In genomic region chr12:47839214-47839613, GRCh38 we compare ENCODE assay signal across 22 cellular contexts. TPM values are rescaled to one million over a fixed set of nuclear protein-coding genes. Genes with fewer than 3 reads are reported as not detected.
DNase-seq lines count a peak whose midpoint lies in the region; ATAC-seq and TF ChIP-seq lines count a peak whose summit lies in the region.
"Had no signal": no experiment of that assay in that cellular context is flagged by ENCODE, and none has a peak within 500 bp of the region (broad histone marks: within the 10 kb centered on the region; RNA-seq: fewer than 3 reads in every experiment).

No MANE protein-coding gene starts in this region.

- H3K9me3 ChIP-seq in adipocyte (ENCODE audit: control insufficient read depth, low read length) (no peaks in the 10 kb centered on the region), trophoblast cell (ENCODE audit: insufficient read depth, low read depth, low read length) (no peaks in the 10 kb centered on the region)
- H3K9me3 ChIP-seq: HAP-1, ovary, right atrium auricular region, thoracic aorta had no signal

- no peaks in the 10 kb centered on the region for H3K9me3 Mint-ChIP-seq in stimulated activated naive CD8-positive, alpha-beta T cell treated with anti-CD3 and anti-CD28 coated beads, Interleukin-15, amount 100 ng/mL, for 72 hours
- H3K9me3 Mint-ChIP-seq in activated CD4-positive, alpha-beta memory T cell treated with anti-CD3 and anti-CD28 coated beads for 36 hours, result no peaks in the 10 kb centered on the region
- H3K9me3 Mint-ChIP-seq: CD14-positive monocyte; mesothelial cell of epicardium; naive thymus-derived CD8-positive, alpha-beta T cell had no signal

- H3K9ac ChIP-seq in adipocyte (ENCODE audit: low read length), result no peak overlapping the region
- no peak overlapping the region for H3K9ac ChIP-seq in trophoblast cell (ENCODE audit: low read length)

- peaks cover 10% of the 10 kb centered on the region for H3K36me3 ChIP-seq in adipocyte (ENCODE audit: control insufficient read depth, insufficient read depth, low read length, severe bottlenecking)
- H3K36me3 ChIP-seq in trophoblast cell (ENCODE audit: control insufficient read depth in 1 of 2, insufficient read depth in 2 of 2, low read length in 2 of 2), result no peaks in the 10 kb centered on the region
- H3K36me3 ChIP-seq: HAP-1, ovary, right atrium auricular region, thoracic aorta had no signal

- TF ChIP-seq POLR2A in erythroblast (IDR thresholded peaks at IDR 0.05; ENCODE audit: low read length), result no peak

- no peak overlapping the region for H3K4me3 Mint-ChIP-seq in stimulated activated naive CD8-positive, alpha-beta T cell treated with anti-CD3 and anti-CD28 coated beads, Interleukin-15, amount 100 ng/mL, for 72 hours
- no peak overlapping the region for H3K4me3 Mint-ChIP-seq in activated CD4-positive, alpha-beta memory T cell treated with anti-CD3 and anti-CD28 coated beads for 36 hours
- H3K4me3 Mint-ChIP-seq: mesothelial cell of epicardium; naive thymus-derived CD8-positive, alpha-beta T cell had no signal

- no peak overlapping the region for H2BK120ac ChIP-seq in trophoblast cell (ENCODE audit: insufficient read depth, low read length, poor library complexity)

- no peaks in the 10 kb centered on the region for H3K27me3 ChIP-seq in adipocyte (replicated peaks; ENCODE audit: control insufficient read depth, insufficient read depth, low read length)
- no peaks in the 10 kb centered on the region for H3K27me3 ChIP-seq in trophoblast cell (ENCODE audit: insufficient read depth, low read length)
- H3K27me3 ChIP-seq: ovary, right atrium auricular region had no signal

- no CpG with 5 or more reads among the region's 7 CpGs for WGBS in trophoblast cell (ENCODE audit: extremely low coverage, insufficient coverage, insufficient read length)

- peak; percentile 17 for ATAC-seq in stimulated activated naive CD8-positive, alpha-beta T cell treated with anti-CD3 and anti-CD28 coated beads, Interleukin-15, amount 100 ng/mL, for 72 hours
- ATAC-seq in stimulated activated naive CD8-positive, alpha-beta T cell treated with anti-CD3 and anti-CD28 coated beads, Interleukin-15, Interleukin-2, amounts not matched to agents 100 U/mL and 50 U/mL, for 24 hours, result no peak
- peak; percentile 1 for ATAC-seq in left colon

- H3K4ac ChIP-seq in trophoblast cell (ENCODE audit: low read depth, low read length), result no peak overlapping the region

- H3K27ac Mint-ChIP-seq in stimulated activated naive CD8-positive, alpha-beta T cell treated with anti-CD3 and anti-CD28 coated beads, Interleukin-15, amount 100 ng/mL, for 72 hours, result no peak overlapping the region
- no peak overlapping the region for H3K27ac Mint-ChIP-seq in activated CD4-positive, alpha-beta memory T cell treated with anti-CD3 and anti-CD28 coated beads for 36 hours
- H3K27ac Mint-ChIP-seq: mesothelial cell of epicardium had no signal

- peaks cover 59% of the 10 kb centered on the region for H3K4me1 Mint-ChIP-seq in stimulated activated naive CD8-positive, alpha-beta T cell treated with anti-CD3 and anti-CD28 coated beads, Interleukin-15, amount 100 ng/mL, for 72 hours
- H3K4me1 Mint-ChIP-seq in activated CD4-positive, alpha-beta memory T cell treated with anti-CD3 and anti-CD28 coated beads for 36 hours (ENCODE audit: low read depth), result peaks cover 41% of the 10 kb centered on the region

- intact Hi-C loops in left colon (cut with DNase I, micrococcal nuclease), result loop anchor here (5.0 to 10.0 kb wide), 4 partner anchors 42 to 124 kb away; no protein-coding TSS in a partner anchor
- intact Hi-C loops in activated CD4-positive, alpha-beta memory T cell treated with anti-CD3 and anti-CD28 coated beads for 36 hours (cut with micrococcal nuclease), result loop anchor here (5.0 kb wide), 1 partner anchor 82 kb away; the partner anchor contains the start of gene RAPGEF3

- H3K4me1 ChIP-seq in adipocyte (ENCODE audit: control insufficient read depth, insufficient read depth, low read length), result peaks cover 32% of the 10 kb centered on the region
- peaks cover 21 to 22% of the 10 kb centered on the region in 2 experiments for H3K4me1 ChIP-seq in trophoblast cell (ENCODE audit: control insufficient read depth in 1 of 2, insufficient read depth in 2 of 2, low read length in 2 of 2)
- H3K4me1 ChIP-seq: HAP-1 had no signal

- no peak for DNase-seq in stimulated activated naive CD8-positive, alpha-beta T cell treated with anti-CD3 and anti-CD28 coated beads, Interleukin-15, amount 100 ng/mL, for 72 hours
- DNase-seq in stimulated activated naive CD8-positive, alpha-beta T cell treated with anti-CD3 and anti-CD28 coated beads, Interleukin-15, Interleukin-2, amounts not matched to agents 100 U/mL and 50 U/mL, for 24 hours, result no peak
- DNase-seq in adipocyte (ENCODE audit: low read depth) (peak; percentile 69), left colon (no peak), erythroblast (lab: John Stamatoyannopoulos, UW) (no peak), NCI-H526 (lab: John Stamatoyannopoulos, UW) (no peak), trophoblast cell (no peak)
- no peak for DNase-seq in activated CD4-positive, alpha-beta memory T cell treated with anti-CD3 and anti-CD28 coated beads for 36 hours
- DNase-seq: aorta; central memory CD4-positive, alpha-beta T cell; left ventricle myocardium superior; NCI-H226; NCI-H748 treated with DMSO at 0.1 percent for 48 hours; T-helper 9 cell had no signal

- H3K23ac ChIP-seq in trophoblast cell (ENCODE audit: low read length), result no peak overlapping the region

- H4K8ac ChIP-seq in trophoblast cell (ENCODE audit: low read depth, low read length), result no peak overlapping the region

- H2BK12ac ChIP-seq in trophoblast cell (ENCODE audit: low read length), result no peak overlapping the region

- H4K12ac ChIP-seq in trophoblast cell (ENCODE audit: low read depth, low read length), result no peak overlapping the region

- no peaks in the 10 kb centered on the region for H3K27me3 Mint-ChIP-seq in stimulated activated naive CD8-positive, alpha-beta T cell treated with anti-CD3 and anti-CD28 coated beads, Interleukin-15, amount 100 ng/mL, for 72 hours
- no peaks in the 10 kb centered on the region for H3K27me3 Mint-ChIP-seq in activated CD4-positive, alpha-beta memory T cell treated with anti-CD3 and anti-CD28 coated beads for 36 hours

- peaks cover 3% of the 10 kb centered on the region for H3K79me2 ChIP-seq in trophoblast cell (ENCODE audit: control insufficient read depth, insufficient read depth, low read length, poor library complexity)

- H3K14ac ChIP-seq in trophoblast cell (ENCODE audit: low read length), result no peak overlapping the region

- no peak overlapping the region for H3K4me2 ChIP-seq in trophoblast cell (ENCODE audit: low read length)

- no peak overlapping the region for H3K18ac ChIP-seq in trophoblast cell (ENCODE audit: low read length)

- CTCF ChIA-PET in activated CD4-positive, alpha-beta memory T cell treated with anti-CD3 and anti-CD28 coated beads for 36 hours (lab: Charles Lee), result interaction anchor here (0.7 to 17.3 kb wide), 36 partner anchors 8 to 358 kb away, joined by 3 to 795 read pairs (median 10); partner anchors contain the start of genes ENDOU, HDAC7, RAPGEF3 and SLC48A1

- peaks cover 15% of the 10 kb centered on the region for H3K36me3 Mint-ChIP-seq in activated CD4-positive, alpha-beta memory T cell treated with anti-CD3 and anti-CD28 coated beads for 36 hours
- H3K36me3 Mint-ChIP-seq: mesothelial cell of epicardium; naive thymus-derived CD8-positive, alpha-beta T cell had no signal

- no peak overlapping the region for H3K4me3 ChIP-seq in adipocyte (ENCODE audit: low read length)
- H3K4me3 ChIP-seq in trophoblast cell (ENCODE audit: low read depth, low read length), result no peak overlapping the region
- H3K4me3 ChIP-seq: dorsolateral prefrontal cortex, HAP-1, ovary, right atrium auricular region, thoracic aorta had no signal

- no peak overlapping the region for H2AFZ ChIP-seq in trophoblast cell (ENCODE audit: insufficient read depth, low read length, poor library complexity)

- no peak overlapping the region for H3K27ac ChIP-seq in trophoblast cell (ENCODE audit: low read depth, low read length)
- H3K27ac ChIP-seq: right atrium auricular region, thoracic aorta had no signal

- H3K79me1 ChIP-seq in trophoblast cell (ENCODE audit: low read length), result peaks cover 13% of the 10 kb centered on the region

- H4K91ac ChIP-seq in trophoblast cell (ENCODE audit: low read depth, low read length), result no peak overlapping the region

- no peak overlapping the region for H2BK5ac ChIP-seq in trophoblast cell (ENCODE audit: low read depth, low read length, poor library complexity)

- H2AK5ac ChIP-seq in trophoblast cell (ENCODE audit: low read length), result no peak overlapping the region

- POLR2A ChIA-PET in activated CD4-positive, alpha-beta memory T cell treated with anti-CD3 and anti-CD28 coated beads for 36 hours (lab: Charles Lee), result interaction anchor here (1.1 to 6.5 kb wide), 9 partner anchors 12 to 96 kb away, joined by 3 to 70 read pairs (median 7); no protein-coding TSS in a partner anchor

RNA-seq across cellular contexts. Expression of gene HDAC7, which starts 19.5 kb away (rescaled TPM):
- total RNA-seq in left colon, result 10 to 100 TPM; 21.6 to 25.6 TPM
- total RNA-seq in activated CD4-positive, alpha-beta memory T cell treated with anti-CD3 and anti-CD28 coated beads for 36 hours, result 100 to 1,000 TPM; 257 to 280 TPM
- polyA plus RNA-seq in trophoblast cell (2013), result 47.8 and 51.3 TPM in 2 replicates

Comparison
In these comparisons a context has a peak if more than half of its experiments do, and no peak if none do; other contexts are left out.
1. RNA of gene HDAC7, which starts 19.5 kb away (total RNA-seq): 257 to 280 TPM in activated CD4-positive, alpha-beta memory T cell treated with anti-CD3 and anti-CD28 coated beads for 36 hours; 21.6 to 25.6 TPM in left colon; every median in the first group is over 4 times any median in the second.